In the genomic region with DNA sequence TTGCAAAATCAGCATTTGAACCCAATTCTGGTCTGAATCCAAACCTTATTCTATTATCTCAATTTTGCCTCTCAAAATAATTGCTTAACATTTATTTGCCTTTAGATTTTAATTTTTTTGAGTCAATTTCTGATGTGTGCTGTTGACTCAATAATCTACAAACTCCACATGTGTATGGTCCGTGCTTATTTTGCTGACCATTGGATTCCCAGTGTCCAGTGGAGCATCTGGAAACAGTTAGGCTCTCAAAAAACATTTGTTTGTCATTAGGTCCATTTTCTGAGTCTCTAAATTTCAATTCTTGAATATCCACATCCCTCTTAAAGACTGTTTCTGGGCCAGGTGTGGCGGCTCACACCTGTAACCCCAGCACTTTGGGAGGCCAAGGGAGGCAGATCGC, we compare ENCODE assay signal across 22 cellular contexts. TPM values are rescaled to one million over a fixed set of nuclear protein-coding genes. Genes with fewer than 3 reads are reported as not detected.
DNase-seq lines count a peak whose midpoint lies in the region; ATAC-seq, FAIRE-seq and TF ChIP-seq lines count a peak whose summit lies in the region.
"Had no signal": no experiment of that assay in that cellular context is flagged by ENCODE, and none has a peak within 500 bp of the region (broad histone marks: within the 10 kb centered on the region; RNA-seq: fewer than 3 reads in every experiment).

No MANE protein-coding gene starts in this region.

- H3K9me3 Mint-ChIP-seq in activated naive CD4-positive, alpha-beta T cell treated with anti-CD3 and anti-CD28 coated beads, Interleukin-2, amount 10 ng/mL, durations not matched to agents 7 days and 5 days, result no peaks in the 10 kb centered on the region
- H3K9me3 Mint-ChIP-seq: CD4-positive, CD25-positive, alpha-beta regulatory T cell; H9 had no signal

- CTCF ChIA-PET in activated naive CD4-positive, alpha-beta T cell treated with anti-CD3 and anti-CD28 coated beads, Interleukin-2, amount 10 ng/mL, durations not matched to agents 7 days and 5 days (lab: Charles Lee), result interaction anchor here (2.3 kb wide), 1 partner anchor 13 kb away, joined by 8 read pairs; no protein-coding TSS in a partner anchor

- H3K36me3 Mint-ChIP-seq in activated naive CD4-positive, alpha-beta T cell treated with anti-CD3 and anti-CD28 coated beads, Interleukin-2, amount 10 ng/mL, durations not matched to agents 7 days and 5 days, result no peaks in the 10 kb centered on the region
- H3K36me3 Mint-ChIP-seq: CD4-positive, CD25-positive, alpha-beta regulatory T cell; IgD-negative memory B cell had no signal

- H3K27ac Mint-ChIP-seq in activated naive CD4-positive, alpha-beta T cell treated with anti-CD3 and anti-CD28 coated beads, Interleukin-2, amount 10 ng/mL, durations not matched to agents 7 days and 5 days, result no peak overlapping the region
- H3K27ac Mint-ChIP-seq: B cell, H9 had no signal

- TF ChIP-seq CTCF in AG09319 (IDR thresholded peaks at IDR 0.05; ENCODE audit: low read depth, low read length), result no peak

- peak; percentile 97 for FAIRE-seq in endometrium (lab: Jason Lieb, UNC)
- FAIRE-seq: HTR-8/SVneo had no signal

- peak; percentile 56 for DNase-seq in AG09319 (ENCODE audit: extremely low read depth, low read depth)
- peak; percentile 23 for DNase-seq in GM04503 (ENCODE audit: low read depth)
- peak; percentile 26 for DNase-seq in mesenteric fat pad (ENCODE audit: low spot score)
- no peak for DNase-seq in activated naive CD4-positive, alpha-beta T cell treated with anti-CD3 and anti-CD28 coated beads, Interleukin-2, amount 10 ng/mL, durations not matched to agents 7 days and 5 days
- DNase-seq in COLO829 (ENCODE audit: low spot score), result no peak
- DNase-seq: CD4-positive, CD25-positive, alpha-beta regulatory T cell; GF-D8; H9; Kasumi-1; MG63; NCI-H1048; NCI-H1436; NCI-H2029; NCI-H2171; NCI-H526; PC-3 had no signal

- no peak overlapping the region for H3K4me3 Mint-ChIP-seq in activated naive CD4-positive, alpha-beta T cell treated with anti-CD3 and anti-CD28 coated beads, Interleukin-2, amount 10 ng/mL, durations not matched to agents 7 days and 5 days
- H3K4me3 Mint-ChIP-seq: B cell; CD4-positive, CD25-positive, alpha-beta regulatory T cell; H9; IgD-negative memory B cell had no signal

- peaks cover 4% of the 10 kb centered on the region for H3K4me1 Mint-ChIP-seq in activated naive CD4-positive, alpha-beta T cell treated with anti-CD3 and anti-CD28 coated beads, Interleukin-2, amount 10 ng/mL, durations not matched to agents 7 days and 5 days
- H3K4me1 Mint-ChIP-seq: CD4-positive, CD25-positive, alpha-beta regulatory T cell had no signal

- peaks cover 18% of the 10 kb centered on the region for H3K27me3 Mint-ChIP-seq in activated naive CD4-positive, alpha-beta T cell treated with anti-CD3 and anti-CD28 coated beads, Interleukin-2, amount 10 ng/mL, durations not matched to agents 7 days and 5 days

- no peak for ATAC-seq in HG03442 (IDR thresholded peaks at IDR 0.05; ENCODE audit: unreplicated experiment)
- ATAC-seq: PC-3 had no signal

RNA-seq across cellular contexts. Expression of gene MYZAP, which starts 19.2 kb away (rescaled TPM):
- 65.5 TPM for total RNA-seq in mesenteric fat pad
- total RNA-seq: A673 had no signal

Comparison
In these comparisons a context has a peak if more than half of its experiments do, and no peak if none do; other contexts are left out.
1. DNase-seq: peak in AG09319 (single experiment), GM04503 (single experiment) and mesenteric fat pad (single experiment); none in activated naive CD4-positive, alpha-beta T cell treated with anti-CD3 and anti-CD28 coated beads, Interleukin-2, amount 10 ng/mL, durations not matched to agents 7 days and 5 days (single experiment) and COLO829 (single experiment).